ENCODE assay signal across 19 cellular contexts in the genomic region with DNA sequence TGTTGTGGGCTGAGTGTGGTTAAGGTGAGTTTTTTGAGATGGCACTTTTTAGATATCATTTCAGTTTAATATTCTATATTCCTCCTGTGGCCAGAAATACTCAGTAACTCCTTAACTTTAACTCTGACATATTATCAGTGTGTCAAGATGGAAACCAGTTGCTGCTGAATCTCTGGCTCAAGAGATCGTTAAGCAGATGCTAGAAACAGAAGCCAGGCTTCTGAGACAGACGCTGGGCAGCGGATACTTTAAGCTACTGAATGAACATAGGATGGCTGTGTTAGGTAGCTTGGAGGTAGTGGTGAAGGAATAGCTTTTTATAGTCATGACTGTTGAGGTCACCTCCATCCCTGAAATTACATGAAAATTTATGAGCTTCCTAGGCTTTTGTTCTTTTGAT.
A peak's percentile ranks its signal among the peaks of the same experiment; 100 is the strongest.
DNase-seq lines count a peak whose midpoint lies in the region; ATAC-seq and TF ChIP-seq lines count a peak whose summit lies in the region.
"Had no signal": no experiment of that assay in that cellular context is flagged by ENCODE, and none has a peak within 500 bp of the region (broad histone marks: within the 10 kb centered on the region; RNA-seq: fewer than 3 reads in every experiment).

No MANE protein-coding gene starts in this region.

- no peak overlapping the region for H2AFZ ChIP-seq in neural progenitor cell (replicated peaks)
- H2AFZ ChIP-seq: GM23338 had no signal

- no peak for TF ChIP-seq CTCF in cardiac muscle cell (IDR thresholded peaks at IDR 0.05; ENCODE audit: low read depth, low read length)
- no peak for TF ChIP-seq CTCF in heart left ventricle (IDR thresholded peaks at IDR 0.05)
- no peak for TF ChIP-seq CTCF in HEK293 (tag by site-specific recombination; IDR thresholded peaks at IDR 0.05)
- no peak for TF ChIP-seq CTCF in fibroblast of villous mesenchyme (IDR thresholded peaks at IDR 0.05; ENCODE audit: insufficient read depth, low read depth, low read length)
- TF ChIP-seq CTCF in neural progenitor cell (IDR thresholded peaks at IDR 0.05), result no peak

- DNase-seq in cardiac muscle cell (ENCODE audit: low read depth in 1 of 2, low spot score in 1 of 2) (peak; percentile 1 to 70), heart left ventricle (no peak), fibroblast of villous mesenchyme (ENCODE audit: low read depth) (peak; percentile 69), neural progenitor cell (ENCODE audit: low spot score) (peak; percentile 21), NCI-H226 (no peak)
- DNase-seq: C1 segment of cervical spinal cord; Calu3; CD4-positive, alpha-beta memory T cell; COR-L47; DND-41; GDM1; H9; HFFc6 had no signal

- peaks cover 4% of the 10 kb centered on the region for H3K27me3 Mint-ChIP-seq in neural progenitor cell (ENCODE audit: insufficient read depth, low read depth)

- H3K27me3 ChIP-seq in cardiac muscle cell, result no peaks in the 10 kb centered on the region
- H3K27me3 ChIP-seq in heart left ventricle, result no peaks in the 10 kb centered on the region
- no peaks in the 10 kb centered on the region for H3K27me3 ChIP-seq in neural progenitor cell

- no peak for ATAC-seq in heart left ventricle
- no peak for ATAC-seq in HG02840 (IDR thresholded peaks at IDR 0.05; ENCODE audit: low FRiP score, unreplicated experiment)
- ATAC-seq in GM18505 (IDR thresholded peaks at IDR 0.05; ENCODE audit: unreplicated experiment), result no peak
- ATAC-seq: GM12878, GM23338, HCT116 had no signal

- H3K9me3 ChIP-seq in cardiac muscle cell (ENCODE audit: low read depth) (no peaks in the 10 kb centered on the region), heart left ventricle (no peaks in the 10 kb centered on the region), HEK293 (ENCODE audit: control insufficient read depth, insufficient read depth, low read depth, low read length) (no peaks in the 10 kb centered on the region), neural progenitor cell (ENCODE audit: low read depth) (no peaks in the 10 kb centered on the region)

- H3K4me3 ChIP-seq in cardiac muscle cell (no peak overlapping the region), heart left ventricle (no peak overlapping the region), HEK293 (ENCODE audit: low read depth, low read length) (no peak overlapping the region), fibroblast of villous mesenchyme (ENCODE audit: low read depth, low read length) (no peak overlapping the region), neural progenitor cell (no peak overlapping the region)
- H3K4me3 ChIP-seq: GM12878, GM23338 had no signal

- POLR2A ChIA-PET in HEK293 (lab: Yijun Ruan, JAX), result no interaction called here

- no peak overlapping the region for H3K4me3 Mint-ChIP-seq in neural progenitor cell
- H3K4me3 Mint-ChIP-seq: CD4-positive, alpha-beta memory T cell; GM23338; H9; HFFc6 had no signal

- intact Hi-C loops in heart left ventricle (cut with DNase I), result loop anchor here in 2 of 10 donors (5.0 to 10.0 kb wide), 2 partner anchors 400 to 407 kb away; no protein-coding TSS in a partner anchor

- peaks cover 35% of the 10 kb centered on the region for H3F3A ChIP-seq in neural progenitor cell (ENCODE audit: low read depth)

- no peak overlapping the region for H3K27ac Mint-ChIP-seq in neural progenitor cell
- H3K27ac Mint-ChIP-seq: CD4-positive, alpha-beta memory T cell; GM23338; H9; HFFc6 had no signal

- H3K36me3 ChIP-seq in cardiac muscle cell, result no peaks in the 10 kb centered on the region
- H3K36me3 ChIP-seq in heart left ventricle, result no peaks in the 10 kb centered on the region
- H3K36me3 ChIP-seq in HEK293 (ENCODE audit: control insufficient read depth in 2 of 2, insufficient read depth in 1 of 2, low read length in 2 of 2), result no peaks in the 10 kb centered on the region
- no peaks in the 10 kb centered on the region for H3K36me3 ChIP-seq in neural progenitor cell

- no peak for TF ChIP-seq POLR2A in heart left ventricle (IDR thresholded peaks at IDR 0.05)
- no peak for TF ChIP-seq POLR2A in GM18505 (IDR thresholded peaks at IDR 0.05; ENCODE audit: borderline replicate concordance, extremely low read depth, insufficient read depth, insufficient read length)

- peaks cover 36% of the 10 kb centered on the region for H3K4me1 Mint-ChIP-seq in neural progenitor cell
- H3K4me1 Mint-ChIP-seq: CD4-positive, alpha-beta memory T cell; GM23338 had no signal

- H3K4me1 ChIP-seq in cardiac muscle cell (ENCODE audit: low read depth) (peaks cover 25% of the 10 kb centered on the region), heart left ventricle (no peaks in the 10 kb centered on the region), HEK293 (ENCODE audit: control insufficient read depth, insufficient read depth, low read length) (no peaks in the 10 kb centered on the region), neural progenitor cell (peaks cover 62% of the 10 kb centered on the region)

- no peaks in the 10 kb centered on the region for H3K36me3 Mint-ChIP-seq in neural progenitor cell
- H3K36me3 Mint-ChIP-seq: CD4-positive, alpha-beta memory T cell had no signal

- peak overlapping the region; percentile 28 for H3K27ac ChIP-seq in cardiac muscle cell
- no peak overlapping the region for H3K27ac ChIP-seq in heart left ventricle
- H3K27ac ChIP-seq in HEK293 (ENCODE audit: extremely low read depth, low read depth, low read length), result no peak overlapping the region
- no peak overlapping the region for H3K27ac ChIP-seq in neural progenitor cell

- no peaks in the 10 kb centered on the region for H3K79me2 ChIP-seq in neural progenitor cell (ENCODE audit: low read depth)

- 35 to 41% (median 38%) methylated on average over 3 of the region's 3 CpGs for WGBS in heart left ventricle, 4 donors

- no peak overlapping the region for H3K9ac ChIP-seq in neural progenitor cell

- CTCF ChIA-PET in HEK293 (lab: Yijun Ruan, JAX), result interaction anchor here (0.7 to 3.1 kb wide), 3 partner anchors 13 to 403 kb away, joined by 3 to 12 read pairs (median 3); no protein-coding TSS in a partner anchor

- H4K20me1 ChIP-seq in neural progenitor cell (ENCODE audit: low read depth), result no peaks in the 10 kb centered on the region

- peak overlapping the region; percentile 63 for H3K4me2 ChIP-seq in neural progenitor cell
- H3K4me2 ChIP-seq: GM23338 had no signal

- H3K9me3 Mint-ChIP-seq in neural progenitor cell, result no peaks in the 10 kb centered on the region
- H3K9me3 Mint-ChIP-seq: CD4-positive, alpha-beta memory T cell; GM23338; H9; HFFc6 had no signal

TF ChIP-seq in HEK293, 187 proteins besides CTCF, POLR2A, EP300 and RAD21:
- no peak for TF ChIP-seq GLIS1 (tag by site-specific recombination; IDR thresholded peaks at IDR 0.05)
- TF ChIP-seq TCF7L2 (IDR thresholded peaks at IDR 0.05; ENCODE audit: borderline replicate concordance, low read depth, low read length), result 0 out of 2 replicates have a peak, but pooled peaks have one; percentile 3
- TF ChIP-seq ZNF404 (tag by site-specific recombination; IDR thresholded peaks at IDR 0.05), result no peak
- no peak for TF ChIP-seq ZNF670 (tag by site-specific recombination; IDR thresholded peaks at IDR 0.05; ENCODE audit: low read depth)
- TF ChIP-seq, protein P1, sequence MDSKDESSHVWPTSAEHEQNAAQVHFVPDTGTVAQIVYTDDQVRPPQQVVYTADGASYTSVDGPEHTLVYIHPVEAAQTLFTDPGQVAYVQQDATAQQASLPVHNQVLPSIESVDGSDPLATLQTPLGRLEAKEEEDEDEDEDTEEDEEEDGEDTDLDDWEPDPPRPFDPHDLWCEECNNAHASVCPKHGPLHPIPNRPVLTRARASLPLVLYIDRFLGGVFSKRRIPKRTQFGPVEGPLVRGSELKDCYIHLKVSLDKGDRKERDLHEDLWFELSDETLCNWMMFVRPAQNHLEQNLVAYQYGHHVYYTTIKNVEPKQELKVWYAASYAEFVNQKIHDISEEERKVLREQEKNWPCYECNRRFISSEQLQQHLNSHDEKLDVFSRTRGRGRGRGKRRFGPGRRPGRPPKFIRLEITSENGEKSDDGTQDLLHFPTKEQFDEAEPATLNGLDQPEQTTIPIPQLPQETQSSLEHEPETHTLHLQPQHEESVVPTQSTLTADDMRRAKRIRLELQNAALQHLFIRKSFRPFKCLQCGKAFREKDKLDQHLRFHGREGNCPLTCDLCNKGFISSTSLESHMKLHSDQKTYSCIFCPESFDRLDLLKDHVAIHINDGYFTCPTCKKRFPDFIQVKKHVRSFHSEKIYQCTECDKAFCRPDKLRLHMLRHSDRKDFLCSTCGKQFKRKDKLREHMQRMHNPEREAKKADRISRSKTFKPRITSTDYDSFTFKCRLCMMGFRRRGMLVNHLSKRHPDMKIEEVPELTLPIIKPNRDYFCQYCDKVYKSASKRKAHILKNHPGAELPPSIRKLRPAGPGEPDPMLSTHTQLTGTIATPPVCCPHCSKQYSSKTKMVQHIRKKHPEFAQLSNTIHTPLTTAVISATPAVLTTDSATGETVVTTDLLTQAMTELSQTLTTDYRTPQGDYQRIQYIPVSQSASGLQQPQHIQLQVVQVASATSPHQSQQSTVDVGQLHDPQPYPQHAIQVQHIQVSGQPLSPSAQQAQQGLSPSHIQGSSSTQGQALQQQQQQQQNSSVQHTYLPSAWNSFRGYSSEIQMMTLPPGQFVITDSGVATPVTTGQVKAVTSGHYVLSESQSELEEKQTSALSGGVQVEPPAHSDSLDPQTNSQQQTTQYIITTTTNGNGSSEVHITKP (tag by site-specific recombination; IDR thresholded peaks at IDR 0.05), result no peak

Comparison
In these comparisons a context has a peak if more than half of its experiments do, and no peak if none do; other contexts are left out.
1. DNase-seq: peak in cardiac muscle cell (2 of 2), fibroblast of villous mesenchyme (single experiment) and neural progenitor cell (single experiment); none in heart left ventricle (0 of 5) and NCI-H226 (single experiment).